Comparison of ENCODE assay signal across 8 cellular contexts in genomic region chr3:54830658-54831057, GRCh38.
DNase-seq lines count a peak whose midpoint lies in the region; ATAC-seq and TF ChIP-seq lines count a peak whose summit lies in the region.

No MANE protein-coding gene starts in this region.

- ATAC-seq in HG03045 (IDR thresholded peaks at IDR 0.05; ENCODE audit: unreplicated experiment) = no peak

- H3K27ac ChIP-seq in dorsolateral prefrontal cortex = no peak overlapping the region

- TF ChIP-seq CTCF in dorsolateral prefrontal cortex (IDR thresholded peaks at IDR 0.05 in 54 of 56, conservative IDR thresholded peaks at IDR 0.05 in 2 of 56; ENCODE audit: low read depth in 1 of 56, partially characterized antibody in 56 of 56) = peak in 41 of 56 donors; percentile 8 to 45 (median 26)

- H3K27me3 ChIP-seq in dorsolateral prefrontal cortex = no peaks in the 10 kb centered on the region

- DNase-seq in activated T-cell treated with anti-CD3 and anti-CD28 coated beads for 48 hours (ENCODE audit: low read depth) (peak; percentile 6), NCI-H146 (lab: John Stamatoyannopoulos, UW) (peak; percentile 19), dorsolateral prefrontal cortex (no peak), T-helper 9 cell (no peak), C1 segment of cervical spinal cord (lab: John Stamatoyannopoulos, UW) (no peak)
- no peak for DNase-seq in activated T-cell treated with anti-CD3 and anti-CD28 coated beads, Interleukin-2, amount 50 U/mL, for 1 hour
- DNase-seq in stimulated activated CD8-positive, alpha-beta memory T cell treated with anti-CD3 and anti-CD28 coated beads, Interleukin-4, amount 100 ng/mL, for 48 hours = peak; percentile 25

- no peak overlapping the region for H3K4me3 ChIP-seq in dorsolateral prefrontal cortex

- intact Hi-C loops in dorsolateral prefrontal cortex (cut with DNase I) = no loop called here

Comparison
In these comparisons a context has a peak if more than half of its experiments do, and no peak if none do; other contexts are left out.
1. DNase-seq: peak in activated T-cell treated with anti-CD3 and anti-CD28 coated beads for 48 hours (single experiment), NCI-H146 (single experiment) and stimulated activated CD8-positive, alpha-beta memory T cell treated with anti-CD3 and anti-CD28 coated beads, Interleukin-4, amount 100 ng/mL, for 48 hours (single experiment); none in activated T-cell treated with anti-CD3 and anti-CD28 coated beads, Interleukin-2, amount 50 U/mL, for 1 hour (single experiment), dorsolateral prefrontal cortex (0 of 10), T-helper 9 cell (single experiment) and C1 segment of cervical spinal cord (0 of 14).